In genomic region chr19:56760842-56761241, GRCh38 we compare ENCODE assay signal across 25 cellular contexts.
"Had no signal": no experiment of that assay in that cellular context is flagged by ENCODE, and none has a peak within 500 bp of the region (broad histone marks: within the 10 kb centered on the region; RNA-seq: fewer than 3 reads in every experiment).

No MANE protein-coding gene starts in this region.

- FAIRE-seq: urothelium cell line had no signal

- H3K4me1 ChIP-seq: tibial nerve, upper lobe of right lung, uterus had no signal

- DNase-seq: stimulated activated CD4-positive, alpha-beta T cell treated with anti-CD3 and anti-CD28 coated beads, Interleukin-2, amount 100 ng/mL, for 48 hours; stimulated activated CD4-positive, alpha-beta T cell treated with anti-CD3 and anti-CD28 coated beads, Interleukin-4, amount 100 ng/mL, for 1 hour; stimulated activated CD4-positive, alpha-beta T cell treated with anti-CD3 and anti-CD28 coated beads, Interleukin-4, amount 100 ng/mL, for 24 hours; stimulated activated CD4-positive, alpha-beta T cell treated with anti-CD3 and anti-CD28 coated beads, Interleukin-4, amount 100 ng/mL, for 4 hours; stimulated activated CD8-positive, alpha-beta memory T cell treated with anti-CD3 and anti-CD28 coated beads, Interleukin-4, amount 100 ng/mL, for 48 hours; stimulated activated naive B cell treated with anti-CD40 and anti-IgM and Interleukin-4, amounts not matched to agents 10 μg/mL and 1 μg/mL and 100 μg/mL, for 72 hours; stimulated activated naive CD4-positive, alpha-beta T cell; stimulated activated naive CD4-positive, alpha-beta T cell treated with Interleukin-2 at 50 U/mL for 16 hours; stimulated activated naive CD8-positive, alpha-beta T cell treated with anti-CD3 and anti-CD28 coated beads, Interleukin-15, amount 100 ng/mL, for 72 hours; stimulated activated naive CD8-positive, alpha-beta T cell treated with anti-CD3 and anti-CD28 coated beads, Interleukin-15, Interleukin-2, amounts not matched to agents 100 U/mL and 50 U/mL, for 24 hours; stomach; substantia nigra; testis; thyroid gland; tibial artery; transverse colon; trophoblast cell; upper lobe of left lung; upper lobe of right lung; uterus had no signal

- H3K27ac ChIP-seq: stomach, suprapubic skin, testis, thoracic aorta, thyroid gland, tibial artery, tibial nerve, transverse colon, upper lobe of left lung, upper lobe of right lung, uterus, vagina had no signal

- H3K4me3 ChIP-seq: stomach, suprapubic skin, testis, thoracic aorta, thyroid gland, tibial artery, tibial nerve, transverse colon, upper lobe of left lung, upper lobe of right lung, uterus, vagina had no signal

- H3K36me3 ChIP-seq: stomach, suprapubic skin, thoracic aorta, thyroid gland, tibial artery, transverse colon, upper lobe of left lung, upper lobe of right lung, uterus, vagina had no signal

- H3K9me3 ChIP-seq: testis, thyroid gland, upper lobe of right lung, uterus, vagina had no signal
